ENCODE assay signal across 8 cellular contexts in the genomic region with DNA sequence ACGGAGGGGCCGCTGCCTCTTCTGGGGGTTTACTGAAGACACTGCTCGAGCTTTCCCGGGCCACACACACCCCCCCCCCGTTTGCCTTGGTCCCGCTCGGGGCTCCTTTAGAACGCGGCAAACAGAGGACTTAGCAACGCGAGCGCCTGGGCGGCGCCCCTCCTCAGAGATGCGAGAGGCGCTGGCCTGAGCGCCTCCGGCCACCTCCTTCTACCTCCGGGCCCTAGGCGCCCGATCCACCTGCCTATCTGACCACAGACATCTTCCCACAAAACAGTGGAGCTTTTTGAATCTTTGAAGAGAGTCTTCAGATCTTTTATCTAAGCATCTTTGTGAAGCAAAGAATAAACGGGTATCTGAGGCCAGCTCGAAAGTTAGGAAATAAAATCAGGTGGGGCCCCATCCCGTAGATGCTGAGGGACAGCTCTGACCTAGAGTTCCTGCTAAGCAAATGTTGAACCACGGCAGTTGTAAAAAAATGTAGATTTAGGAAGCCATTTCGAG. TPM values are rescaled to one million over a fixed set of nuclear protein-coding genes. Genes with fewer than 3 reads are reported as not detected.
A peak's percentile ranks its signal among the peaks of the same experiment; 100 is the strongest.
DNase-seq lines count a peak whose midpoint lies in the region; ATAC-seq, FAIRE-seq and TF ChIP-seq lines count a peak whose summit lies in the region.

No MANE protein-coding gene starts in this region.

- in situ Hi-C loops in Caki2 (cut with HindIII; ENCODE audit: low pct_unique_long_range_greater_than_20kb, low sequenced_read_pairs) = no loop called here

- H3K36me3 Mint-ChIP-seq in activated CD4-positive, alpha-beta memory T cell treated with anti-CD3 and anti-CD28 coated beads, Interleukin-2, amount 10 ng/mL, durations not matched to agents 7 days and 5 days (ENCODE audit: low read depth) = no peaks in the 10 kb centered on the region
- no peaks in the 10 kb centered on the region for H3K36me3 Mint-ChIP-seq in naive B cell

- H3K27me3 ChIP-seq in vagina = no peaks in the 10 kb centered on the region

- CTCF ChIA-PET in activated CD4-positive, alpha-beta memory T cell treated with anti-CD3 and anti-CD28 coated beads, Interleukin-2, amount 10 ng/mL, durations not matched to agents 7 days and 5 days (lab: Charles Lee) = no interaction called here

- H3K27ac Mint-ChIP-seq in activated CD4-positive, alpha-beta memory T cell treated with anti-CD3 and anti-CD28 coated beads, Interleukin-2, amount 10 ng/mL, durations not matched to agents 7 days and 5 days = no peak overlapping the region
- H3K27ac Mint-ChIP-seq in naive B cell = peak overlapping the region in 3 of 6 donors; percentile 16 to 46 (median 17)

- H3K4me3 ChIP-seq in fibroblast of the aortic adventitia (ENCODE audit: low read depth, low read length) (peak overlapping the region; percentile 86), vagina (peak overlapping the region; percentile 64 to 82)

- DNase-seq in Caki2 (ENCODE audit: low read depth) (peak; percentile 74), GM19239 (ENCODE audit: insufficient read length, low spot score) (peak; percentile 28), NCI-H2196 (lab: John Stamatoyannopoulos, UW; ENCODE audit: unreplicated experiment) (peak; percentile 89), fibroblast of the aortic adventitia (ENCODE audit: low read depth) (peak; percentile 75), naive B cell (no peak), vagina (ENCODE audit: extremely low spot score in 2 of 2) (no peak)
- DNase-seq in activated CD4-positive, alpha-beta memory T cell treated with anti-CD3 and anti-CD28 coated beads, Interleukin-2, amount 10 ng/mL, durations not matched to agents 7 days and 5 days = no peak

- ATAC-seq in HG03196 (IDR thresholded peaks at IDR 0.05; ENCODE audit: unreplicated experiment) = peak; percentile 86
- ATAC-seq in naive B cell (ENCODE audit: low read depth in 2 of 2) = peak; percentile 75 to 78

- no peaks in the 10 kb centered on the region for H3K9me3 Mint-ChIP-seq in activated CD4-positive, alpha-beta memory T cell treated with anti-CD3 and anti-CD28 coated beads, Interleukin-2, amount 10 ng/mL, durations not matched to agents 7 days and 5 days
- peaks cover 0 to 2% (median 0%) of the 10 kb centered on the region in 7 donors for H3K9me3 Mint-ChIP-seq in naive B cell

- POLR2A ChIA-PET in activated CD4-positive, alpha-beta memory T cell treated with anti-CD3 and anti-CD28 coated beads, Interleukin-2, amount 10 ng/mL, durations not matched to agents 7 days and 5 days (lab: Charles Lee) = interaction anchor here (0.9 to 1.4 kb wide), 4 partner anchors 13 to 145 kb away, joined by 3 to 7 read pairs (median 3); a partner anchor contains a TSS

- peak; percentile 48 for FAIRE-seq in GM19239 (lab: Jason Lieb, UNC)

- TF ChIP-seq CTCF in fibroblast of the aortic adventitia (IDR thresholded peaks at IDR 0.05; ENCODE audit: insufficient read depth, low read length) (no peak), vagina (IDR thresholded peaks at IDR 0.05) (no peak)

- H3K9me3 ChIP-seq in vagina = no peaks in the 10 kb centered on the region

- peaks cover 5% of the 10 kb centered on the region for H3K4me1 ChIP-seq in vagina

- intact Hi-C loops in vagina (cut with DNase I) = no loop called here

- peak overlapping the region; percentile 65 for H3K27ac ChIP-seq in vagina

- H3K27me3 Mint-ChIP-seq in activated CD4-positive, alpha-beta memory T cell treated with anti-CD3 and anti-CD28 coated beads, Interleukin-2, amount 10 ng/mL, durations not matched to agents 7 days and 5 days = peaks cover 65% of the 10 kb centered on the region
- peaks cover 60 to 65% (median 63%) of the 10 kb centered on the region in 3 donors for H3K27me3 Mint-ChIP-seq in naive B cell

- no peaks in the 10 kb centered on the region for H3K36me3 ChIP-seq in vagina

- peak overlapping the region; percentile 74 for H3K4me3 Mint-ChIP-seq in activated CD4-positive, alpha-beta memory T cell treated with anti-CD3 and anti-CD28 coated beads, Interleukin-2, amount 10 ng/mL, durations not matched to agents 7 days and 5 days
- H3K4me3 Mint-ChIP-seq in naive B cell = peak overlapping the region; percentile 83 to 95 (median 88)

- H3K4me1 Mint-ChIP-seq in activated CD4-positive, alpha-beta memory T cell treated with anti-CD3 and anti-CD28 coated beads, Interleukin-2, amount 10 ng/mL, durations not matched to agents 7 days and 5 days = peaks cover 19% of the 10 kb centered on the region
- peaks cover 10 to 14% (median 13%) of the 10 kb centered on the region in 3 donors for H3K4me1 Mint-ChIP-seq in naive B cell

- TF ChIP-seq POLR2A in vagina (IDR thresholded peaks at IDR 0.05) = no peak

RNA-seq across cellular contexts. Expression of a gene that starts 0.4 kb away (rescaled TPM):
- 0.67 and 20.4 TPM in 2 replicates for total RNA-seq in Caki2 (2014; rRNA removed; shearing (Covaris generic); ENCODE audit: low replicate concordance)
- 1 to 10 TPM; 2.2 to 2.5 TPM for total RNA-seq in activated CD4-positive, alpha-beta memory T cell treated with anti-CD3 and anti-CD28 coated beads, Interleukin-2, amount 10 ng/mL, durations not matched to agents 7 days and 5 days
- total RNA-seq in fibroblast of the aortic adventitia (ENCODE audit: low replicate concordance) (16.0 and 20.9 TPM in 2 replicates), vagina (15.0 TPM)
- not detected for polyA plus RNA-seq in naive B cell (ENCODE audit: low read depth in 6 of 6)

Comparison
In these comparisons a context has a peak if more than half of its experiments do, and no peak if none do; other contexts are left out.
1. DNase-seq: peak in Caki2 (single experiment), GM19239 (single experiment), NCI-H2196 (single experiment) and fibroblast of the aortic adventitia (single experiment); none in activated CD4-positive, alpha-beta memory T cell treated with anti-CD3 and anti-CD28 coated beads, Interleukin-2, amount 10 ng/mL, durations not matched to agents 7 days and 5 days (single experiment), naive B cell (single experiment) and vagina (0 of 2).